In the genomic region with DNA sequence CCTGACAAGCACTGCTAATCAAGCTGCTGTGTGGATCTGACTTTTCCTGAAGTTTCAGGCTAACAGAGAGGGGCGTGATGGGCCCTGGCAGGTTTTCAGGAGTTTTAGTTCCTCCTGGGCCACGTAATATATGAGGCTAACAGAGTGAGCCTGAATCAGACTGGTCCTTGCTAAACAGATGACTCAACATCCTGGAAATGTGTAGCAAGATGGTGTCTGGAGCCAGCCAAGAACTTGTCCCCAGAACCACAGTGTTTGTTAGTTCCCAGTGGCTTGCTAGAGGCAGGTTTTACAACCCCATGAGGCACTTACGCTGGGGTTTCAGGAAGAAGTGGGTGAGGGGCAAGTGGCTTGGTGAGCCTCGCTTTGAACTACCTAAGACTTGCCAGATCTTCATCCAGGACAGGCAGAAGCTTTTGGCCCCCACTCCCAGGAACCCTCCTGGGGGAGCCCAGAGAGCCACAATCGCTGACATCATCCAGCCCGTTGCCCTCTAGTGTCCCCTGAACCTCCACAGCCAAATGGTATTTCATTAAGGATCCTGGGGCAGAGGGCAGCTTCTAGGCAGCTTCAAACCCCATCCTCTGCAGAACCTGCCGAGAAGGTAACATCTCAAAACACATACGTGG, we compare ENCODE assay signal across 9 cellular contexts. TPM values are rescaled to one million over a fixed set of nuclear protein-coding genes. Genes with fewer than 3 reads are reported as not detected.
DNase-seq lines count a peak whose midpoint lies in the region; ATAC-seq, FAIRE-seq and TF ChIP-seq lines count a peak whose summit lies in the region.
"Had no signal": no experiment of that assay in that cellular context is flagged by ENCODE, and none has a peak within 500 bp of the region (broad histone marks: within the 10 kb centered on the region; RNA-seq: fewer than 3 reads in every experiment).

No MANE protein-coding gene starts in this region.

- FAIRE-seq in H1 (lab: Jason Lieb, UNC): no peak

- H3K4me3 ChIP-seq in H1 (ENCODE audit: extremely low read depth in 1 of 4, insufficient read depth in 2 of 4, low read depth in 3 of 4, low read length in 4 of 4) (no peak overlapping the region), mucosa of rectum (ENCODE audit: low read length in 2 of 2) (no peak overlapping the region), aorta (ENCODE audit: low read length in 2 of 2) (peak overlapping the region; percentile 6 to 29)

- intact Hi-C loops in aorta (cut with DNase I): loop anchor here (1.0 to 10.0 kb wide), 4 partner anchors 90 to 194 kb away; a partner anchor contains a TSS

- no peaks in the 10 kb centered on the region for H3K23me2 ChIP-seq in H1 (ENCODE audit: low read depth, low read length)

- ATAC-seq in aorta (ENCODE audit: low FRiP score): peak; percentile 95
- no peak for ATAC-seq in HG02981 (IDR thresholded peaks at IDR 0.05; ENCODE audit: unreplicated experiment)
- ATAC-seq in GM19467 (IDR thresholded peaks at IDR 0.05; ENCODE audit: unreplicated experiment): no peak

- no peak overlapping the region for H3K27ac ChIP-seq in H1 (ENCODE audit: low read depth, low read length)
- peak overlapping the region; percentile 69 to 78 for H3K27ac ChIP-seq in mucosa of rectum (ENCODE audit: low read depth in 2 of 2, low read length in 2 of 2)
- peak overlapping the region; percentile 96 for H3K27ac ChIP-seq in aorta (ENCODE audit: low read depth in 1 of 2, low read length in 2 of 2)
- H3K27ac ChIP-seq: VCaP had no signal

- no peak overlapping the region; the same call in 1 of the 2 replicates for H2BK5ac ChIP-seq in H1 (ENCODE audit: low read depth, low read length)

- CTCF ChIA-PET in H1 (lab: Charles Lee; ENCODE audit: partially characterized antibody): interaction anchor here (0.6 to 41.5 kb wide), 11 partner anchors 7 to 196 kb away, joined by 3 to 1349 read pairs (median 4); a partner anchor contains a TSS

- peak overlapping the region; percentile 71; the same call in 1 of the 2 replicates for H2BK12ac ChIP-seq in H1 (ENCODE audit: low read depth, low read length)

- H3K4me1 ChIP-seq in H1 (replicated peaks in 1 of 4; ENCODE audit: control insufficient read depth in 3 of 4, insufficient read depth in 4 of 4, low read length in 3 of 4): peaks cover 0 to 1% (median 0%) of the 10 kb centered on the region in 4 experiments; a peak in 2 of 7 replicates
- H3K4me1 ChIP-seq in mucosa of rectum (ENCODE audit: control insufficient read depth in 2 of 2, insufficient read depth in 2 of 2, low read length in 2 of 2): peaks cover 8 to 18% of the 10 kb centered on the region in 2 donors
- H3K4me1 ChIP-seq in aorta (ENCODE audit: control insufficient read depth in 1 of 2, insufficient read depth in 2 of 2, low read length in 2 of 2): no peaks in the 10 kb centered on the region

- no peak for TF ChIP-seq EP300 in H1 (IDR thresholded peaks at IDR 0.05; ENCODE audit: borderline replicate concordance in 1 of 2, low read depth in 2 of 2, low read length in 2 of 2)

- no peak overlapping the region for H3K9ac ChIP-seq in H1 (replicated peaks in 1 of 4; ENCODE audit: extremely low read depth in 1 of 4, low read depth in 3 of 4, low read length in 3 of 4)
- peak overlapping the region in 1 of 2 donors; percentile 9 for H3K9ac ChIP-seq in mucosa of rectum (ENCODE audit: low read depth in 1 of 2, low read length in 2 of 2)

- H4K8ac ChIP-seq in H1 (ENCODE audit: extremely low read depth, insufficient read depth, low read length): peak overlapping the region; percentile 66; the same call in 1 of the 2 replicates

- no peak for TF ChIP-seq CTCF in H1 (IDR thresholded peaks at IDR 0.05; ENCODE audit: control extremely low read depth in 1 of 3, insufficient read depth in 1 of 3, low read depth in 1 of 3, low read length in 3 of 3)

- no peak for TF ChIP-seq POLR2A in H1 (IDR thresholded peaks at IDR 0.05; ENCODE audit: control extremely low read depth in 1 of 2, low read depth in 2 of 2, low read length in 2 of 2)

- TF ChIP-seq RAD21 in H1 (IDR thresholded peaks at IDR 0.05 in 1 of 2, conservative IDR thresholded peaks at IDR 0.05 in 1 of 2; ENCODE audit: low read depth in 2 of 2, low read length in 2 of 2): no peak

- no peaks in the 10 kb centered on the region; a peak in 1 of 7 replicates for H3K27me3 ChIP-seq in H1 (replicated peaks in 1 of 4; ENCODE audit: control insufficient read depth in 3 of 4, extremely low read depth in 1 of 4, insufficient read depth in 3 of 4, low read length in 3 of 4)
- H3K27me3 ChIP-seq in mucosa of rectum (ENCODE audit: control insufficient read depth in 2 of 2, insufficient read depth in 2 of 2, low read length in 2 of 2): peaks cover 0 to under 1% of the 10 kb centered on the region in 2 donors
- no peaks in the 10 kb centered on the region for H3K27me3 ChIP-seq in aorta (ENCODE audit: control insufficient read depth in 1 of 2, insufficient read depth in 2 of 2, low read length in 1 of 2)

- peak overlapping the region; percentile 88 for H2AFZ ChIP-seq in H1 (ENCODE audit: low read length)

- no peak overlapping the region for H3K4me2 ChIP-seq in H1 (ENCODE audit: insufficient read depth in 1 of 2, low read depth in 2 of 2, low read length in 2 of 2)

- H3K18ac ChIP-seq in H1 (ENCODE audit: extremely low read depth, low read length): no peak overlapping the region

- H4K20me1 ChIP-seq in H1 (replicated peaks in 1 of 2; ENCODE audit: control insufficient read depth in 1 of 2, insufficient read depth in 2 of 2, low read length in 2 of 2): no peaks in the 10 kb centered on the region

- no peak overlapping the region for H4K5ac ChIP-seq in H1 (ENCODE audit: insufficient read length, low read depth, low read length)

- no peaks in the 10 kb centered on the region for H3K9me3 ChIP-seq in H1 (ENCODE audit: insufficient read depth in 2 of 2, low read depth in 1 of 2, low read length in 1 of 2)
- no peaks in the 10 kb centered on the region for H3K9me3 ChIP-seq in mucosa of rectum (ENCODE audit: control insufficient read depth in 2 of 2, low read length in 2 of 2)
- no peaks in the 10 kb centered on the region for H3K9me3 ChIP-seq in aorta (ENCODE audit: control insufficient read depth, low read length)

- H3K79me1 ChIP-seq in H1 (ENCODE audit: low read depth, low read length): no peaks in the 10 kb centered on the region

- H3K79me2 ChIP-seq in H1 (ENCODE audit: control insufficient read depth in 1 of 2, insufficient read depth in 2 of 2, low read length in 2 of 2): no peaks in the 10 kb centered on the region

- no peak overlapping the region for H4K91ac ChIP-seq in H1 (replicated peaks; ENCODE audit: insufficient read length, low read length)

- no peak overlapping the region for H2BK120ac ChIP-seq in H1 (replicated peaks; ENCODE audit: low read depth, low read length)

- H3K36me3 ChIP-seq in H1 (ENCODE audit: control insufficient read depth in 2 of 4, insufficient read depth in 4 of 4, low read length in 3 of 4) (no peaks in the 10 kb centered on the region), mucosa of rectum (ENCODE audit: control insufficient read depth in 2 of 2, insufficient read depth in 2 of 2, low read length in 2 of 2) (no peaks in the 10 kb centered on the region), aorta (ENCODE audit: control insufficient read depth in 1 of 2, insufficient read depth in 2 of 2, low read length in 1 of 2) (no peaks in the 10 kb centered on the region)

- peak overlapping the region; percentile 44 for H3K4ac ChIP-seq in H1 (replicated peaks; ENCODE audit: insufficient read length, low read depth, low read length)

- H2BK20ac ChIP-seq in H1 (ENCODE audit: low read length): peak overlapping the region; percentile 5; the same call in 1 of the 2 replicates

- H3K14ac ChIP-seq in H1 (ENCODE audit: insufficient read length): no peak overlapping the region

- 79% methylated on average over 8 of the region's 8 CpGs; no CpG with 5 or more reads in 1 of the 2 experiments for WGBS in H1 (ENCODE audit: extremely low coverage in 1 of 2, insufficient coverage in 1 of 2, insufficient read length in 1 of 2, insufficient replicate concordance in 2 of 2, low coverage in 1 of 2, low lambda C conversion rate in 2 of 2, missing lambda C conversion rate in 1 of 2), 2 experiments
- 2 to 6% methylated on average over 8 of the region's 8 CpGs for WGBS in aorta, 2 donors

- no peak overlapping the region for H2BK15ac ChIP-seq in H1 (ENCODE audit: low read length)

- no peak overlapping the region for H3K23ac ChIP-seq in H1 (ENCODE audit: insufficient read length)

- DNase-seq in GOT3 (lab: John Stamatoyannopoulos, UW) (peak; percentile 70), RKO (ENCODE audit: low spot score) (peak; percentile 94), H1 (ENCODE audit: low read depth in 1 of 2, low spot score in 2 of 2) (no peak), aorta (peak; percentile 90), NCI-H146 treated with DMSO at 0.1 percent for 48 hours (lab: John Stamatoyannopoulos, UW; ENCODE audit: unreplicated experiment) (no peak)

- H2AK5ac ChIP-seq in H1 (ENCODE audit: low read depth, low read length): no peak overlapping the region

- POLR2A ChIA-PET in H1 (lab: Charles Lee; ENCODE audit: partially characterized antibody): interaction anchor here (0.6 to 1.5 kb wide), 2 partner anchors 77 to 104 kb away, joined by 3 read pairs; no protein-coding TSS in a partner anchor

- H3K56ac ChIP-seq in H1 (replicated peaks; ENCODE audit: insufficient read length, low read depth, low read length): no peak overlapping the region

RNA-seq across cellular contexts. Expression of a gene that starts 15.9 kb away (rescaled TPM):
- 11.9 and 12.2 TPM in 2 replicates for total RNA-seq in H1 (2021; fragmentation: NEBNext Ultra II Directional; extraction: Animal tissue kit (Norgen Biotek cat#: 25700))
- polyA plus RNA-seq in H1 (2011; rRNA removed): 24.8 and 39.2 TPM in 2 replicates
- polyA plus RNA-seq in H1 (2011; cell fraction: cytosol; rRNA removed): 14.9 TPM
- 13.5 TPM for polyA plus RNA-seq in H1 (2011; cell fraction: nucleus; rRNA removed)
- polyA plus RNA-seq in H1 (2012, experiment 1 of 2): 12.3 to 17.0 TPM (median 15.6 TPM) in 4 replicates
- polyA plus RNA-seq in H1 (2012, experiment 2 of 2): 17.9 TPM
- 23.2 TPM for polyA plus RNA-seq in H1 (2013, experiment 1 of 2)
- polyA plus RNA-seq in H1 (2013, experiment 2 of 2): 31.1 TPM
- polyA minus RNA-seq in H1 (2011; rRNA and poly(A)+ RNA removed): 6.3 and 10.4 TPM in 2 replicates
- polyA minus RNA-seq in H1 (2011; cell fraction: cytosol; rRNA and poly(A)+ RNA removed): 15.3 TPM
- 12.1 TPM for polyA minus RNA-seq in H1 (2011; cell fraction: nucleus; rRNA and poly(A)+ RNA removed)
- 1 to 10 TPM in 1 of 2 donors, under 1 TPM in 1; 0.94 to 1.4 TPM for total RNA-seq in aorta
- 10 to 100 TPM in 1 of 2 donors, not detected in 1; 12.4 TPM for polyA plus RNA-seq in aorta

RNA-seq across cellular contexts. Expression of a gene that starts 55.7 kb away (rescaled TPM):
- total RNA-seq in H1 (2021; fragmentation: NEBNext Ultra II Directional; extraction: Animal tissue kit (Norgen Biotek cat#: 25700)): 28.0 and 28.9 TPM in 2 replicates
- 29.9 and 38.2 TPM in 2 replicates for polyA plus RNA-seq in H1 (2011; rRNA removed)
- 26.8 TPM for polyA plus RNA-seq in H1 (2011; cell fraction: cytosol; rRNA removed)
- polyA plus RNA-seq in H1 (2011; cell fraction: nucleus; rRNA removed): 55.3 TPM
- polyA plus RNA-seq in H1 (2012, experiment 1 of 2): 17.0 to 31.4 TPM (median 27.3 TPM) in 4 replicates
- 16.5 TPM for polyA plus RNA-seq in H1 (2012, experiment 2 of 2)
- 29.7 TPM for polyA plus RNA-seq in H1 (2013, experiment 1 of 2)
- polyA plus RNA-seq in H1 (2013, experiment 2 of 2): 29.8 TPM
- polyA minus RNA-seq in H1 (2011; rRNA and poly(A)+ RNA removed): 28.9 and 33.8 TPM in 2 replicates
- polyA minus RNA-seq in H1 (2011; cell fraction: cytosol; rRNA and poly(A)+ RNA removed): 39.8 TPM
- 35.9 TPM for polyA minus RNA-seq in H1 (2011; cell fraction: nucleus; rRNA and poly(A)+ RNA removed)
- 10 to 100 TPM; 16.4 to 22.2 TPM for total RNA-seq in aorta
- 10 to 100 TPM in 1 of 2 donors, 1 to 10 TPM in 1; 4.0 to 19.3 TPM for polyA plus RNA-seq in aorta

Comparison
In these comparisons a context has a peak if more than half of its experiments do, and no peak if none do; other contexts are left out.
1. DNase-seq: peak in GOT3 (single experiment), RKO (single experiment) and aorta (2 of 2); none in H1 (0 of 2) and NCI-H146 treated with DMSO at 0.1 percent for 48 hours (single experiment).
2. H3K4me3 ChIP-seq: peak in aorta (2 of 2); none in H1 (0 of 4) and mucosa of rectum (0 of 2).